In genomic region chr2:64767670-64768425, GRCh38 we compare ENCODE assay signal across 1 cellular context.
TF ChIP-seq lines count a peak whose summit lies in the region.

No MANE protein-coding gene starts in this region.

TF ChIP-seq in HepG2, 621 proteins besides CTCF, POLR2A, EP300 and RAD21 (continued from another document):
- 0 out of 2 replicates have a peak, but pooled peaks have one; percentile 56 for TF ChIP-seq MTERF4 (CRISPR knock-in tag; IDR thresholded peaks at IDR 0.05)
- peak; percentile 43; the same call in 1 of the 2 replicates for TF ChIP-seq ZNF275 (CRISPR knock-in tag; IDR thresholded peaks at IDR 0.05; ENCODE audit: borderline replicate concordance)
- TF ChIP-seq ZC3H13 (CRISPR knock-in tag; IDR thresholded peaks at IDR 0.05) = no peak
- no peak for TF ChIP-seq ZNF530 (CRISPR knock-in tag; IDR thresholded peaks at IDR 0.05; ENCODE audit: low read depth)
- TF ChIP-seq ZNF703 (CRISPR knock-in tag; IDR thresholded peaks at IDR 0.05; ENCODE audit: borderline replicate concordance) = 0 out of 2 replicates have a peak, but pooled peaks have one; percentile 49
- TF ChIP-seq ZNF180 (CRISPR knock-in tag; IDR thresholded peaks at IDR 0.05; ENCODE audit: borderline replicate concordance, low read depth) = no peak
- TF ChIP-seq ZNF441 (CRISPR knock-in tag; IDR thresholded peaks at IDR 0.05; ENCODE audit: borderline replicate concordance) = 0 out of 2 replicates have a peak, but pooled peaks have one; percentile 26
- peak; percentile 46 for TF ChIP-seq ZNF746 (CRISPR knock-in tag; IDR thresholded peaks at IDR 0.05)
- TF ChIP-seq ZBTB4 (CRISPR knock-in tag; IDR thresholded peaks at IDR 0.05; ENCODE audit: borderline replicate concordance) = 0 out of 2 replicates have a peak, but pooled peaks have one; percentile 34
- no peak for TF ChIP-seq MTA3 (CRISPR knock-in tag; IDR thresholded peaks at IDR 0.05)
- TF ChIP-seq ZNF776 (CRISPR knock-in tag; IDR thresholded peaks at IDR 0.05) = 0 out of 2 replicates have a peak, but pooled peaks have one; percentile 51
- no peak for TF ChIP-seq ZNF383 (CRISPR knock-in tag; IDR thresholded peaks at IDR 0.05; ENCODE audit: borderline replicate concordance)
- TF ChIP-seq ZNF800 (CRISPR knock-in tag; IDR thresholded peaks at IDR 0.05) = peak; percentile 99
- TF ChIP-seq GLMP (CRISPR knock-in tag; IDR thresholded peaks at IDR 0.05; ENCODE audit: borderline replicate concordance) = no peak
- no peak for TF ChIP-seq MTF1 (CRISPR knock-in tag; IDR thresholded peaks at IDR 0.05)
